Comparison of ENCODE assay signal across 9 cellular contexts in genomic region chr19:58054792-58055482, GRCh38. TPM values are rescaled to one million over a fixed set of nuclear protein-coding genes. Genes with fewer than 3 reads are reported as not detected.
DNase-seq lines count a peak whose midpoint lies in the region; ATAC-seq and TF ChIP-seq lines count a peak whose summit lies in the region.
"Had no signal": no experiment of that assay in that cellular context is flagged by ENCODE, and none has a peak within 500 bp of the region (broad histone marks: within the 10 kb centered on the region; RNA-seq: fewer than 3 reads in every experiment).

No MANE protein-coding gene starts in this region.

- H3K4me3 ChIP-seq in iPS-11a (ENCODE audit: low read depth, low read length) (peak overlapping the region; percentile 2), skeletal muscle satellite cell (ENCODE audit: low read length) (peak overlapping the region; percentile 75)

- H3K9ac ChIP-seq in skeletal muscle satellite cell (ENCODE audit: low read depth, low read length), result peak overlapping the region; percentile 78
- H3K9ac ChIP-seq: KMS-11 had no signal

- H3K27me3 ChIP-seq in skeletal muscle satellite cell (ENCODE audit: control insufficient read depth, insufficient read depth, low read length), result no peaks in the 10 kb centered on the region

- no peaks in the 10 kb centered on the region for H3K36me3 ChIP-seq in skeletal muscle satellite cell (ENCODE audit: insufficient read depth, low read length)

- H3K4me1 Mint-ChIP-seq in activated CD8-positive, alpha-beta memory T cell treated with anti-CD3 and anti-CD28 coated beads, Interleukin-2, amount 10 ng/mL, durations not matched to agents 7 days and 5 days, result peaks cover 3% of the 10 kb centered on the region

- peak; percentile 26 for DNase-seq in GM13976 (ENCODE audit: low spot score)
- DNase-seq in anterior cingulate cortex (lab: John Stamatoyannopoulos, UW), result peak in 54 of 58 donors; percentile 12 to 80 (median 54)
- DNase-seq in NCI-H1436 (lab: John Stamatoyannopoulos, UW), result no peak
- DNase-seq in NCI-H2171 treated with DMSO at 0.1 percent for 48 hours (lab: John Stamatoyannopoulos, UW), result no peak
- no peak for DNase-seq in activated CD8-positive, alpha-beta memory T cell treated with anti-CD3 and anti-CD28 coated beads, Interleukin-2, amount 10 ng/mL, durations not matched to agents 7 days and 5 days

- TF ChIP-seq CTCF in GM13976 (IDR thresholded peaks at IDR 0.05; ENCODE audit: borderline replicate concordance, control extremely low read depth, extremely low read depth, insufficient read depth, missing control alignments), result no peak

- no peak for ATAC-seq in HG02588 (IDR thresholded peaks at IDR 0.05; ENCODE audit: unreplicated experiment)
- ATAC-seq in activated CD8-positive, alpha-beta memory T cell treated with anti-CD3 and anti-CD28 coated beads, Interleukin-2, amount 10 ng/mL, durations not matched to agents 7 days and 5 days, result no peak

- H3K27ac Mint-ChIP-seq in activated CD8-positive, alpha-beta memory T cell treated with anti-CD3 and anti-CD28 coated beads, Interleukin-2, amount 10 ng/mL, durations not matched to agents 7 days and 5 days, result no peak overlapping the region

- CTCF ChIA-PET in activated CD8-positive, alpha-beta memory T cell treated with anti-CD3 and anti-CD28 coated beads, Interleukin-2, amount 10 ng/mL, durations not matched to agents 7 days and 5 days (lab: Charles Lee), result no interaction called here

- peaks cover 16% of the 10 kb centered on the region for H3K36me3 Mint-ChIP-seq in activated CD8-positive, alpha-beta memory T cell treated with anti-CD3 and anti-CD28 coated beads, Interleukin-2, amount 10 ng/mL, durations not matched to agents 7 days and 5 days

- peaks cover 10% of the 10 kb centered on the region for H3K4me1 ChIP-seq in skeletal muscle satellite cell (ENCODE audit: control insufficient read depth, insufficient read depth, low read length)

- no peak overlapping the region for H3K4me3 Mint-ChIP-seq in activated CD8-positive, alpha-beta memory T cell treated with anti-CD3 and anti-CD28 coated beads, Interleukin-2, amount 10 ng/mL, durations not matched to agents 7 days and 5 days

- in situ Hi-C loops in GM13976 (cut with MboI; ENCODE audit: low sequenced_read_pairs, unreplicated experiment), result no loop called here

- H3K9me3 Mint-ChIP-seq in activated CD8-positive, alpha-beta memory T cell treated with anti-CD3 and anti-CD28 coated beads, Interleukin-2, amount 10 ng/mL, durations not matched to agents 7 days and 5 days (ENCODE audit: low read depth), result peaks cover 16% of the 10 kb centered on the region

- no peaks in the 10 kb centered on the region for H3K27me3 Mint-ChIP-seq in activated CD8-positive, alpha-beta memory T cell treated with anti-CD3 and anti-CD28 coated beads, Interleukin-2, amount 10 ng/mL, durations not matched to agents 7 days and 5 days

- peaks cover 9% of the 10 kb centered on the region for H3K9me3 ChIP-seq in skeletal muscle satellite cell (replicated peaks; ENCODE audit: low read length)

- H3K4me2 ChIP-seq in skeletal muscle satellite cell (ENCODE audit: low read length), result peak overlapping the region; percentile 84
- H3K4me2 ChIP-seq: KMS-11 had no signal

RNA-seq across cellular contexts. Expression of gene ZNF135, which starts 4.1 kb away (rescaled TPM):
- total RNA-seq in skeletal muscle satellite cell (2012; rRNA removed), result 2.0 and 3.5 TPM in 2 replicates
- under 1 TPM; 0.49 to 0.76 TPM for total RNA-seq in activated CD8-positive, alpha-beta memory T cell treated with anti-CD3 and anti-CD28 coated beads, Interleukin-2, amount 10 ng/mL, durations not matched to agents 7 days and 5 days

RNA-seq across cellular contexts. Expression of gene ZSCAN1, which starts 21.1 kb away (rescaled TPM):
- total RNA-seq in skeletal muscle satellite cell (2012; rRNA removed), result not detected in 2 replicates
- total RNA-seq in activated CD8-positive, alpha-beta memory T cell treated with anti-CD3 and anti-CD28 coated beads, Interleukin-2, amount 10 ng/mL, durations not matched to agents 7 days and 5 days, result not detected

RNA-seq across cellular contexts. Expression of gene ZSCAN18, which starts 43.1 kb away (rescaled TPM):
- 21.6 and 44.6 TPM in 2 replicates for total RNA-seq in skeletal muscle satellite cell (2012; rRNA removed)
- total RNA-seq in activated CD8-positive, alpha-beta memory T cell treated with anti-CD3 and anti-CD28 coated beads, Interleukin-2, amount 10 ng/mL, durations not matched to agents 7 days and 5 days, result 10 to 100 TPM; 15.9 to 24.8 TPM

RNA-seq across cellular contexts. Expression of gene ZNF606, which starts 52.3 kb away (rescaled TPM):
- 11.4 and 12.2 TPM in 2 replicates for total RNA-seq in skeletal muscle satellite cell (2012; rRNA removed)
- 10 to 100 TPM; 11.6 to 12.8 TPM for total RNA-seq in activated CD8-positive, alpha-beta memory T cell treated with anti-CD3 and anti-CD28 coated beads, Interleukin-2, amount 10 ng/mL, durations not matched to agents 7 days and 5 days

Comparison
In these comparisons a context has a peak if more than half of its experiments do, and no peak if none do; other contexts are left out.
1. DNase-seq: peak in GM13976 (single experiment) and anterior cingulate cortex (54 of 58); none in NCI-H1436 (single experiment), NCI-H2171 treated with DMSO at 0.1 percent for 48 hours (single experiment) and activated CD8-positive, alpha-beta memory T cell treated with anti-CD3 and anti-CD28 coated beads, Interleukin-2, amount 10 ng/mL, durations not matched to agents 7 days and 5 days (single experiment).